ENCODE assay signal across 9 cellular contexts in the genomic region with DNA sequence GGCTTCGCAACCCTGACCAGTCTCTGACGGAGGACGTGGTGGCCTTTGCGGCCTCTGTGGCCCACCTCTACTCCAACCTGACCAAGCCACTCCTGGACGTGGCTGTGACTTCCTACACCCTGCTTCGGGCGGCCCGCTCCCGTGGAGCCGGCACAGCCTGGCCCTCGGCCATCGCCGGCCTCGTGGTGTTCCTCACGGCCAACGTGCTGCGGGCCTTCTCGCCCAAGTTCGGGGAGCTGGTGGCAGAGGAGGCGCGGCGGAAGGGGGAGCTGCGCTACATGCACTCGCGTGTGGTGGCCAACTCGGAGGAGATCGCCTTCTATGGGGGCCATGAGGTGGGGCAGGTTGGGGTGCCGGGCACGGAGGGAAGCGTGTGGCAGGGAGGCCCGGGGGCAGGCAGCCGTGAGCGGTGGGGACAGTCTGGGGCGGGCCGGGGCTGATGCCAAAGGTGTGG. TPM values are rescaled to one million over a fixed set of nuclear protein-coding genes. Genes with fewer than 3 reads are reported as not detected.
A peak's percentile ranks its signal among the peaks of the same experiment; 100 is the strongest.
DNase-seq lines count a peak whose midpoint lies in the region; ATAC-seq and TF ChIP-seq lines count a peak whose summit lies in the region.
"Had no signal": no experiment of that assay in that cellular context is flagged by ENCODE, and none has a peak within 500 bp of the region (broad histone marks: within the 10 kb centered on the region; RNA-seq: fewer than 3 reads in every experiment).

No MANE protein-coding gene starts in this region.

- TF ChIP-seq POLR2A in right lobe of liver (IDR thresholded peaks at IDR 0.05) = no peak

- peak overlapping the region; percentile 50 for H3K4me3 Mint-ChIP-seq in T-helper 2 cell treated with Interferon-gamma antibody and Interleukin-4, amounts not matched to agents 5 μg/mL and 100 μg/mL, for 36 hours
- H3K4me3 Mint-ChIP-seq in activated naive CD8-positive, alpha-beta T cell = peak overlapping the region; percentile 54

- peaks cover 0 to under 1% (median 0%) of the 10 kb centered on the region in 4 donors for H3K36me3 ChIP-seq in right lobe of liver

- 64% methylated on average over 3 of the region's 35 CpGs for WGBS in right lobe of liver (ENCODE audit: insufficient coverage, low coverage, low lambda C conversion rate, missing lambda C conversion rate)

- no peaks in the 10 kb centered on the region for H3K27me3 Mint-ChIP-seq in T-helper 2 cell treated with Interferon-gamma antibody and Interleukin-4, amounts not matched to agents 5 μg/mL and 100 μg/mL, for 36 hours (ENCODE audit: low read depth)
- H3K27me3 Mint-ChIP-seq in activated naive CD8-positive, alpha-beta T cell = no peaks in the 10 kb centered on the region

- peak overlapping the region in 2 of 3 donors; percentile 14 to 42 for H3K4me3 ChIP-seq in right lobe of liver
- H3K4me3 ChIP-seq: A549 had no signal

- H3K9me3 Mint-ChIP-seq in T-helper 2 cell treated with Interferon-gamma antibody and Interleukin-4, amounts not matched to agents 5 μg/mL and 100 μg/mL, for 36 hours = no peaks in the 10 kb centered on the region
- H3K9me3 Mint-ChIP-seq in activated naive CD8-positive, alpha-beta T cell (ENCODE audit: low read depth) = no peaks in the 10 kb centered on the region

- ATAC-seq in right lobe of liver = no peak
- ATAC-seq in GM21367 (IDR thresholded peaks at IDR 0.05; ENCODE audit: unreplicated experiment) = no peak
- no peak for ATAC-seq in HG03025 (IDR thresholded peaks at IDR 0.05; ENCODE audit: low FRiP score, unreplicated experiment)
- ATAC-seq: A549 had no signal

- intact Hi-C loops in right lobe of liver (cut with DNase I) = no loop called here

- no peaks in the 10 kb centered on the region for H3K9me3 ChIP-seq in right lobe of liver
- H3K9me3 ChIP-seq: A549 had no signal

- no peak for TF ChIP-seq CTCF in right lobe of liver (IDR thresholded peaks at IDR 0.05)

- peaks cover 19% of the 10 kb centered on the region for H3K4me1 Mint-ChIP-seq in T-helper 2 cell treated with Interferon-gamma antibody and Interleukin-4, amounts not matched to agents 5 μg/mL and 100 μg/mL, for 36 hours (ENCODE audit: low read depth)
- H3K4me1 Mint-ChIP-seq in activated naive CD8-positive, alpha-beta T cell (ENCODE audit: low read depth) = peaks cover 20% of the 10 kb centered on the region

- H3K36me3 Mint-ChIP-seq in T-helper 2 cell treated with Interferon-gamma antibody and Interleukin-4, amounts not matched to agents 5 μg/mL and 100 μg/mL, for 36 hours (ENCODE audit: low read depth) = peaks cover 15% of the 10 kb centered on the region
- no peaks in the 10 kb centered on the region for H3K36me3 Mint-ChIP-seq in activated naive CD8-positive, alpha-beta T cell

- peak overlapping the region; percentile 60 to 71 (median 64) for H3K27ac ChIP-seq in right lobe of liver
- peak overlapping the region; percentile 61 for H3K27ac ChIP-seq in substantia nigra (ENCODE audit: low read depth, low read length, poor library complexity, severe bottlenecking)

- peaks cover 0 to 14% (median 0%) of the 10 kb centered on the region in 4 donors for H3K4me1 ChIP-seq in right lobe of liver

- DNase-seq in T-helper 2 cell treated with Interferon-gamma antibody and Interleukin-4, amounts not matched to agents 5 μg/mL and 100 μg/mL, for 36 hours (ENCODE audit: low spot score) = no peak
- DNase-seq in T-helper 2 cell (no peak), right lobe of liver (peak in 1 of 3 donors; percentile 66), substantia nigra (lab: John Stamatoyannopoulos, UW) (no peak)
- no peak for DNase-seq in stimulated activated CD4-positive, alpha-beta T cell treated with anti-CD3 and anti-CD28 coated beads, Interleukin-2, amount 100 ng/mL, for 24 hours

- H3K27ac Mint-ChIP-seq in T-helper 2 cell treated with Interferon-gamma antibody and Interleukin-4, amounts not matched to agents 5 μg/mL and 100 μg/mL, for 36 hours = no peak overlapping the region
- H3K27ac Mint-ChIP-seq in activated naive CD8-positive, alpha-beta T cell = no peak overlapping the region

- H3K27me3 ChIP-seq in right lobe of liver = no peaks in the 10 kb centered on the region

RNA-seq across cellular contexts. Expression of a gene that starts 1.2 kb away (rescaled TPM):
- 10 to 100 TPM in 4 of 6 experiments, 1 to 10 TPM in 2; 8.0 to 20.8 (median 10.9) TPM for total RNA-seq in right lobe of liver

RNA-seq across cellular contexts. Expression of a gene that starts 1.7 kb away (rescaled TPM):
- total RNA-seq in right lobe of liver = 100 to 1,000 TPM; 100 to 126 (median 107) TPM

RNA-seq across cellular contexts. Expression of a gene that starts 38.1 kb away (rescaled TPM):
- total RNA-seq in right lobe of liver = 1 to 10 TPM; 1.6 to 9.2 (median 2.9) TPM

RNA-seq across cellular contexts. Expression of a gene that starts 38.2 kb away (rescaled TPM):
- total RNA-seq in right lobe of liver = 1 to 10 TPM in 3 of 6 experiments, under 1 TPM in 3; 0.55 to 1.7 (median 0.94) TPM

RNA-seq across cellular contexts. Expression of a gene that starts 52.2 kb away (rescaled TPM):
- under 1 TPM in 1 of 6 experiments, not detected in 5; 0.86 TPM for total RNA-seq in right lobe of liver
